Comparison of ENCODE assay signal across 25 cellular contexts in the genomic region with DNA sequence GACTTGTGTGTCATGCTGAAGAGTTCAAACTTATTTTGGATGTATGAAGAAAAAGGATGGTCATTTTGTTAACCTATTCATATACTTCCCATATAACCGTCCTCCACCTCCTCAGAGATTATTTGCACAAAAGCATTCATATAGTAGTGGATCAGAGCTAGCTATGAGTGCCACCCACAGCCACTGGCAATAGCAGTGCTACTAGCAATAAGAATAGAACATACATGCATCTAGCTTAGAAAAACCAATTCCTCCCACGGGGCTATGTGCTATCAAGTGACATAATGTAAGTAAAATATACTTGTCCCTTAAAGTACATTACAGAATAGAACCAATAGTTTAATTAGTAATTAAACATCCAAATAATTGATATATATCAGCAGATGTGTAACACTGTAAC. TPM values are rescaled to one million over a fixed set of nuclear protein-coding genes. Genes with fewer than 3 reads are reported as not detected.
DNase-seq lines count a peak whose midpoint lies in the region; ATAC-seq and TF ChIP-seq lines count a peak whose summit lies in the region.
"Had no signal": no experiment of that assay in that cellular context is flagged by ENCODE, and none has a peak within 500 bp of the region (broad histone marks: within the 10 kb centered on the region; RNA-seq: fewer than 3 reads in every experiment).

No MANE protein-coding gene starts in this region.

- peaks cover 23% of the 10 kb centered on the region for H3K4me1 ChIP-seq in CD8-positive, alpha-beta T cell (ENCODE audit: insufficient read depth, low read length)
- H3K4me1 ChIP-seq in osteoblast (ENCODE audit: insufficient read depth, low read length) = peaks cover 15% of the 10 kb centered on the region
- H3K4me1 ChIP-seq: lower lobe of right lung had no signal

- no peak for ATAC-seq in activated CD8-positive, alpha-beta memory T cell treated with anti-CD3 and anti-CD28 coated beads, Interleukin-2, amount 10 ng/mL, durations not matched to agents 7 days and 5 days
- ATAC-seq in CD8-positive, alpha-beta T cell = no peak
- peak; percentile 7 for ATAC-seq in activated CD8-positive, alpha-beta T cell treated with anti-CD3 and anti-CD28 coated beads for 36 hours
- ATAC-seq in HG02610 (IDR thresholded peaks at IDR 0.05; ENCODE audit: unreplicated experiment) (no peak), HG03025 (IDR thresholded peaks at IDR 0.05; ENCODE audit: low FRiP score, unreplicated experiment) (no peak)
- ATAC-seq: lower lobe of right lung had no signal

- no peaks in the 10 kb centered on the region for H4K20me1 ChIP-seq in osteoblast (ENCODE audit: insufficient read depth, low read length)
- H4K20me1 ChIP-seq: BLaER1 had no signal

- peaks cover 86% of the 10 kb centered on the region for H3K4me1 Mint-ChIP-seq in activated CD8-positive, alpha-beta memory T cell treated with anti-CD3 and anti-CD28 coated beads, Interleukin-2, amount 10 ng/mL, durations not matched to agents 7 days and 5 days
- H3K4me1 Mint-ChIP-seq in CD8-positive, alpha-beta T cell (ENCODE audit: low read depth) = peaks cover 61% of the 10 kb centered on the region
- peaks cover 88% of the 10 kb centered on the region for H3K4me1 Mint-ChIP-seq in activated CD8-positive, alpha-beta T cell treated with anti-CD3 and anti-CD28 coated beads for 36 hours (ENCODE audit: low read depth)
- H3K4me1 Mint-ChIP-seq: nephron had no signal

- no peak overlapping the region for H3K4me3 Mint-ChIP-seq in activated CD8-positive, alpha-beta memory T cell treated with anti-CD3 and anti-CD28 coated beads, Interleukin-2, amount 10 ng/mL, durations not matched to agents 7 days and 5 days
- H3K4me3 Mint-ChIP-seq in CD8-positive, alpha-beta T cell = no peak overlapping the region
- peak overlapping the region; percentile 12 for H3K4me3 Mint-ChIP-seq in activated CD8-positive, alpha-beta T cell treated with anti-CD3 and anti-CD28 coated beads for 36 hours
- H3K4me3 Mint-ChIP-seq: nephron, type B pancreatic cell had no signal

- H3K9me3 ChIP-seq in CD8-positive, alpha-beta T cell (ENCODE audit: low read length) = no peaks in the 10 kb centered on the region
- no peaks in the 10 kb centered on the region for H3K9me3 ChIP-seq in osteoblast (ENCODE audit: low read depth, low read length)
- H3K9me3 ChIP-seq: BLaER1, esophagus squamous epithelium, lower lobe of right lung, SJSA1 had no signal

- H3K36me3 ChIP-seq in CD8-positive, alpha-beta T cell (ENCODE audit: insufficient read depth, low read length) = peaks cover 24% of the 10 kb centered on the region
- no peaks in the 10 kb centered on the region for H3K36me3 ChIP-seq in osteoblast (ENCODE audit: insufficient read depth, low read length)
- H3K36me3 ChIP-seq: esophagus squamous epithelium, lower lobe of right lung, SJSA1 had no signal

- intact Hi-C loops in CD8-positive, alpha-beta T cell (cut with DNase I, micrococcal nuclease) = no loop called here
- intact Hi-C loops in activated CD8-positive, alpha-beta T cell treated with anti-CD3 and anti-CD28 coated beads for 36 hours (cut with micrococcal nuclease) = loop anchor here (10.0 kb wide), 1 partner anchor 281 kb away; no protein-coding TSS in a partner anchor

- no peak overlapping the region for H3K27ac ChIP-seq in CD8-positive, alpha-beta T cell (ENCODE audit: low read depth, low read length)
- peak overlapping the region; percentile 22 for H3K27ac ChIP-seq in osteoblast (ENCODE audit: low read depth, low read length)
- H3K27ac ChIP-seq: BLaER1, esophagus squamous epithelium, lower lobe of right lung, SJSA1 had no signal

- H3K79me2 ChIP-seq in osteoblast (ENCODE audit: insufficient read depth, low read length) = no peaks in the 10 kb centered on the region

- no peaks in the 10 kb centered on the region for H3K27me3 ChIP-seq in CD8-positive, alpha-beta T cell (ENCODE audit: insufficient read depth, low read length)
- no peaks in the 10 kb centered on the region for H3K27me3 ChIP-seq in osteoblast (ENCODE audit: insufficient read depth, low read length)
- H3K27me3 ChIP-seq: BLaER1, esophagus squamous epithelium, SJSA1 had no signal

- H3K36me3 Mint-ChIP-seq in activated CD8-positive, alpha-beta memory T cell treated with anti-CD3 and anti-CD28 coated beads, Interleukin-2, amount 10 ng/mL, durations not matched to agents 7 days and 5 days = peaks cover 73% of the 10 kb centered on the region
- peaks cover 80% of the 10 kb centered on the region for H3K36me3 Mint-ChIP-seq in CD8-positive, alpha-beta T cell
- peaks cover 78% of the 10 kb centered on the region for H3K36me3 Mint-ChIP-seq in activated CD8-positive, alpha-beta T cell treated with anti-CD3 and anti-CD28 coated beads for 36 hours (ENCODE audit: low read depth)
- H3K36me3 Mint-ChIP-seq: type B pancreatic cell had no signal

- no peak overlapping the region for H3K4me3 ChIP-seq in CD8-positive, alpha-beta T cell (ENCODE audit: low read depth, low read length)
- H3K4me3 ChIP-seq in osteoblast (ENCODE audit: insufficient read depth, low read length) = no peak overlapping the region
- H3K4me3 ChIP-seq: BLaER1, esophagus squamous epithelium, lower lobe of right lung, SJSA1 had no signal

- no peak for DNase-seq in activated CD8-positive, alpha-beta memory T cell treated with anti-CD3 and anti-CD28 coated beads, Interleukin-2, amount 10 ng/mL, durations not matched to agents 7 days and 5 days
- DNase-seq in activated CD8-positive, alpha-beta memory T cell treated with anti-CD3 and anti-CD28 coated beads, Interleukin-2, amount 50 U/mL, for 48 hours = no peak
- no peak for DNase-seq in CD8-positive, alpha-beta T cell
- DNase-seq in activated CD8-positive, alpha-beta T cell treated with anti-CD3 and anti-CD28 coated beads for 36 hours = no peak
- DNase-seq in osteoblast (ENCODE audit: insufficient read length, low spot score, missing footprints) (no peak), NCI-H774 (lab: John Stamatoyannopoulos, UW) (no peak)
- DNase-seq: ACHN; activated CD4-positive, CD25-positive, alpha-beta regulatory T cell treated with anti-CD3 and anti-CD28 coated beads, Interleukin-2, amount 50 U/mL, for 72 hours; Calu3; caudate nucleus; DMS79 treated with DMSO at 0.1 percent for 48 hours; esophagus squamous epithelium; GF-D8; lower lobe of right lung; NCI-H1436; NCI-H2081 treated with DMSO at 0.1 percent for 48 hours; NCI-H345 had no signal

- no peaks in the 10 kb centered on the region for H3K27me3 Mint-ChIP-seq in activated CD8-positive, alpha-beta memory T cell treated with anti-CD3 and anti-CD28 coated beads, Interleukin-2, amount 10 ng/mL, durations not matched to agents 7 days and 5 days
- no peaks in the 10 kb centered on the region for H3K27me3 Mint-ChIP-seq in CD8-positive, alpha-beta T cell (ENCODE audit: low read depth)
- no peaks in the 10 kb centered on the region for H3K27me3 Mint-ChIP-seq in activated CD8-positive, alpha-beta T cell treated with anti-CD3 and anti-CD28 coated beads for 36 hours

- no peak overlapping the region for H2AFZ ChIP-seq in osteoblast (ENCODE audit: low read length)

- CTCF ChIA-PET in activated CD8-positive, alpha-beta memory T cell treated with anti-CD3 and anti-CD28 coated beads, Interleukin-2, amount 10 ng/mL, durations not matched to agents 7 days and 5 days (lab: Charles Lee) = interaction anchor here (0.6 to 3.9 kb wide), 4 partner anchors 9 to 68 kb away, joined by 3 to 27 read pairs (median 5); no protein-coding TSS in a partner anchor
- CTCF ChIA-PET in CD8-positive, alpha-beta T cell (lab: Charles Lee) = interaction anchor here (1.4 kb wide), 1 partner anchor 11 kb away, joined by 3 read pairs; no protein-coding TSS in a partner anchor
- CTCF ChIA-PET in activated CD8-positive, alpha-beta T cell treated with anti-CD3 and anti-CD28 coated beads for 36 hours (lab: Charles Lee) = interaction anchor here (1.0 to 4.1 kb wide), 2 partner anchors 9 to 63 kb away, joined by 3 to 30 read pairs; no protein-coding TSS in a partner anchor

- H3K9me3 Mint-ChIP-seq in activated CD8-positive, alpha-beta memory T cell treated with anti-CD3 and anti-CD28 coated beads, Interleukin-2, amount 10 ng/mL, durations not matched to agents 7 days and 5 days (ENCODE audit: low read depth) = no peaks in the 10 kb centered on the region
- no peaks in the 10 kb centered on the region for H3K9me3 Mint-ChIP-seq in CD8-positive, alpha-beta T cell
- H3K9me3 Mint-ChIP-seq in activated CD8-positive, alpha-beta T cell treated with anti-CD3 and anti-CD28 coated beads for 36 hours = peaks cover 3% of the 10 kb centered on the region
- H3K9me3 Mint-ChIP-seq: nephron, type B pancreatic cell had no signal

- no peak for TF ChIP-seq CTCF in CD8-positive, alpha-beta T cell (IDR thresholded peaks at IDR 0.05)
- TF ChIP-seq CTCF in activated CD8-positive, alpha-beta T cell treated with anti-CD3 and anti-CD28 coated beads for 36 hours (IDR thresholded peaks at IDR 0.05) = no peak
- TF ChIP-seq CTCF in osteoblast (IDR thresholded peaks at IDR 0.05; ENCODE audit: extremely low read depth, low read depth, low read length) = no peak

- H3K27ac Mint-ChIP-seq in activated CD8-positive, alpha-beta memory T cell treated with anti-CD3 and anti-CD28 coated beads, Interleukin-2, amount 10 ng/mL, durations not matched to agents 7 days and 5 days = peak overlapping the region; percentile 82
- peak overlapping the region; percentile 38 for H3K27ac Mint-ChIP-seq in CD8-positive, alpha-beta T cell
- H3K27ac Mint-ChIP-seq in activated CD8-positive, alpha-beta T cell treated with anti-CD3 and anti-CD28 coated beads for 36 hours = peak overlapping the region; percentile 93
- H3K27ac Mint-ChIP-seq: nephron, type B pancreatic cell had no signal

- POLR2A ChIA-PET in CD8-positive, alpha-beta T cell (lab: Charles Lee) = no interaction called here
- POLR2A ChIA-PET in activated CD8-positive, alpha-beta T cell treated with anti-CD3 and anti-CD28 coated beads for 36 hours (lab: Charles Lee) = interaction anchor here (1.6 to 3.5 kb wide), 3 partner anchors 11 to 58 kb away, joined by 7 to 32 read pairs (median 7); a partner anchor contains a TSS

- H3K4me2 ChIP-seq in osteoblast (ENCODE audit: insufficient read depth, low read length) = no peak overlapping the region
- H3K4me2 ChIP-seq: BLaER1 had no signal

RNA-seq across cellular contexts. Expression of a gene that starts 10.3 kb away (rescaled TPM):
- 10 to 100 TPM; 27.2 to 90.6 TPM for total RNA-seq in activated CD8-positive, alpha-beta memory T cell treated with anti-CD3 and anti-CD28 coated beads, Interleukin-2, amount 10 ng/mL, durations not matched to agents 7 days and 5 days
- under 1 TPM; 0.19 to 0.22 TPM for total RNA-seq in CD8-positive, alpha-beta T cell
- total RNA-seq in activated CD8-positive, alpha-beta T cell treated with anti-CD3 and anti-CD28 coated beads for 36 hours = 100 to 1,000 TPM; 226 to 235 TPM
- total RNA-seq in osteoblast = under 0.01 TPM in 1 of 2 replicates, not detected in the other
- total RNA-seq: frontal cortex, osteocyte, SJSA1 had no signal

Comparison
In these comparisons a context has a peak if more than half of its experiments do, and no peak if none do; other contexts are left out.
1. H3K27ac Mint-ChIP-seq: peak in every context shown above with its lines; median percentile 93 in activated CD8-positive, alpha-beta T cell treated with anti-CD3 and anti-CD28 coated beads for 36 hours; 82 in activated CD8-positive, alpha-beta memory T cell treated with anti-CD3 and anti-CD28 coated beads, Interleukin-2, amount 10 ng/mL, durations not matched to agents 7 days and 5 days; 38 in CD8-positive, alpha-beta T cell.
2. RNA of a gene that starts 10.3 kb away (total RNA-seq): 226 to 235 TPM in activated CD8-positive, alpha-beta T cell treated with anti-CD3 and anti-CD28 coated beads for 36 hours and 27.2 to 90.6 TPM in activated CD8-positive, alpha-beta memory T cell treated with anti-CD3 and anti-CD28 coated beads, Interleukin-2, amount 10 ng/mL, durations not matched to agents 7 days and 5 days; 0.19 to 0.22 TPM in CD8-positive, alpha-beta T cell and under 0.01 TPM in osteoblast; every median in the first group is over 10 times any median in the second.